1 cellular context compared by ENCODE assay signal in the genomic region with DNA sequence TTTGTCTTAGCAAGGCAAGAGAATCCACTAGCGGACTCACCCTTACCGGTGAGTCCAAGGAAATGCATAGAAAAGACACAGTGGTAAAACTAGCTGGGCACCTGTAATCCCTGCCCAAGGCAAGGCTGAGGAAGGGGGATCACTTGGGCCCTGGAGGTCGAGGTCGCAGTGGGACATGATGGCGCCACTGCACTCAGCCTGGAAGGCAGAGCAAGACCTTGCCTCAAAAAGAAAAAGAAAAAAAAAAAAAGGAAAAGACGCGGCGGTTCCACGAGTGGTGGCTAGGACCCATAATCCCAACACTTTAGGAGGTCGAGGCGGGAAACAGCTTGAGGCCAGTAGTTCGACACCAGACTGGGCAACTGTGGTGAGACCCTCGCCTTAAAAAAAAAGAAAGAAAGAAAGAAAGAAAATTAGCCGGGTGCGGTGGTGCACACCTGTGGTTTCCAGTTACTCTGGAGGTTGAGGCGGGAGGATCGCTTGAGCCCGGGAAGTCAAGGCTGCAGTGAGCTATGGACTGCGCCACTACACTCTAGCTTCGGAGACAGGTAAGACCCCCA.
TF ChIP-seq lines count a peak whose summit lies in the region.

No MANE protein-coding gene starts in this region.

TF ChIP-seq in GM23338, 12 proteins besides CTCF, POLR2A, EP300 and RAD21 (continued from another document):
- TF ChIP-seq, protein P1, sequence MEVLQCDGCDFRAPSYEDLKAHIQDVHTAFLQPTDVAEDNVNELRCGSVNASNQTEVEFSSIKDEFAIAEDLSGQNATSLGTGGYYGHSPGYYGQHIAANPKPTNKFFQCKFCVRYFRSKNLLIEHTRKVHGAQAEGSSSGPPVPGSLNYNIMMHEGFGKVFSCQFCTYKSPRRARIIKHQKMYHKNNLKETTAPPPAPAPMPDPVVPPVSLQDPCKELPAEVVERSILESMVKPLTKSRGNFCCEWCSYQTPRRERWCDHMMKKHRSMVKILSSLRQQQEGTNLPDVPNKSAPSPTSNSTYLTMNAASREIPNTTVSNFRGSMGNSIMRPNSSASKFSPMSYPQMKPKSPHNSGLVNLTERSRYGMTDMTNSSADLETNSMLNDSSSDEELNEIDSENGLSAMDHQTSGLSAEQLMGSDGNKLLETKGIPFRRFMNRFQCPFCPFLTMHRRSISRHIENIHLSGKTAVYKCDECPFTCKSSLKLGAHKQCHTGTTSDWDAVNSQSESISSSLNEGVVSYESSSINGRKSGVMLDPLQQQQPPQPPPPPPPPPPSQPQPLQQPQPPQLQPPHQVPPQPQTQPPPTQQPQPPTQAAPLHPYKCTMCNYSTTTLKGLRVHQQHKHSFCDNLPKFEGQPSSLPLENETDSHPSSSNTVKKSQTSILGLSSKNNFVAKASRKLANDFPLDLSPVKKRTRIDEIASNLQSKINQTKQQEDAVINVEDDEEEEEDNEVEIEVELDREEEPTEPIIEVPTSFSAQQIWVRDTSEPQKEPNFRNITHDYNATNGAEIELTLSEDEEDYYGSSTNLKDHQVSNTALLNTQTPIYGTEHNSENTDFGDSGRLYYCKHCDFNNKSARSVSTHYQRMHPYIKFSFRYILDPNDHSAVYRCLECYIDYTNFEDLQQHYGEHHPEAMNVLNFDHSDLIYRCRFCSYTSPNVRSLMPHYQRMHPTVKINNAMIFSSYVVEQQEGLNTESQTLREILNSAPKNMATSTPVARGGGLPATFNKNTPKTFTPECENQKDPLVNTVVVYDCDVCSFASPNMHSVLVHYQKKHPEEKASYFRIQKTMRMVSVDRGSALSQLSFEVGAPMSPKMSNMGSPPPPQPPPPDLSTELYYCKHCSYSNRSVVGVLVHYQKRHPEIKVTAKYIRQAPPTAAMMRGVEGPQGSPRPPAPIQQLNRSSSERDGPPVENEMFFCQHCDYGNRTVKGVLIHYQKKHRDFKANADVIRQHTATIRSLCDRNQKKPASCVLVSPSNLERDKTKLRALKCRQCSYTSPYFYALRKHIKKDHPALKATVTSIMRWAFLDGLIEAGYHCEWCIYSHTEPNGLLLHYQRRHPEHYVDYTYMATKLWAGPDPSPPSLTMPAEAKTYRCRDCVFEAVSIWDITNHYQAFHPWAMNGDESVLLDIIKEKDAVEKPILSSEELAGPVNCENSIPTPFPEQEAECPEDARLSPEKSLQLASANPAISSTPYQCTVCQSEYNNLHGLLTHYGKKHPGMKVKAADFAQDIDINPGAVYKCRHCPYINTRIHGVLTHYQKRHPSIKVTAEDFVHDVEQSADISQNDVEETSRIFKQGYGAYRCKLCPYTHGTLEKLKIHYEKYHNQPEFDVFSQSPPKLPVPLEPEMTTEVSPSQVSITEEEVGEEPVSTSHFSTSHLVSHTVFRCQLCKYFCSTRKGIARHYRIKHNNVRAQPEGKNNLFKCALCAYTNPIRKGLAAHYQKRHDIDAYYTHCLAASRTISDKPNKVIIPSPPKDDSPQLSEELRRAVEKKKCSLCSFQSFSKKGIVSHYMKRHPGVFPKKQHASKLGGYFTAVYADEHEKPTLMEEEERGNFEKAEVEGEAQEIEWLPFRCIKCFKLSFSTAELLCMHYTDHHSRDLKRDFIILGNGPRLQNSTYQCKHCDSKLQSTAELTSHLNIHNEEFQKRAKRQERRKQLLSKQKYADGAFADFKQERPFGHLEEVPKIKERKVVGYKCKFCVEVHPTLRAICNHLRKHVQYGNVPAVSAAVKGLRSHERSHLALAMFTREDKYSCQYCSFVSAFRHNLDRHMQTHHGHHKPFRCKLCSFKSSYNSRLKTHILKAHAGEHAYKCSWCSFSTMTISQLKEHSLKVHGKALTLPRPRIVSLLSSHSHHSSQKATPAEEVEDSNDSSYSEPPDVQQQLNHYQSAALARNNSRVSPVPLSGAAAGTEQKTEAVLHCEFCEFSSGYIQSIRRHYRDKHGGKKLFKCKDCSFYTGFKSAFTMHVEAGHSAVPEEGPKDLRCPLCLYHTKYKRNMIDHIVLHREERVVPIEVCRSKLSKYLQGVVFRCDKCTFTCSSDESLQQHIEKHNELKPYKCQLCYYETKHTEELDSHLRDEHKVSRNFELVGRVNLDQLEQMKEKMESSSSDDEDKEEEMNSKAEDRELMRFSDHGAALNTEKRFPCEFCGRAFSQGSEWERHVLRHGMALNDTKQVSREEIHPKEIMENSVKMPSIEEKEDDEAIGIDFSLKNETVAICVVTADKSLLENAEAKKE (CRISPR knock-in tag; IDR thresholded peaks at IDR 0.05) = no peak
- TF ChIP-seq ZNF331 (CRISPR knock-in tag; IDR thresholded peaks at IDR 0.05; ENCODE audit: low read depth) (no peak), ZNF114 (CRISPR knock-in tag; IDR thresholded peaks at IDR 0.05) (no peak)
- TF ChIP-seq, protein P2, sequence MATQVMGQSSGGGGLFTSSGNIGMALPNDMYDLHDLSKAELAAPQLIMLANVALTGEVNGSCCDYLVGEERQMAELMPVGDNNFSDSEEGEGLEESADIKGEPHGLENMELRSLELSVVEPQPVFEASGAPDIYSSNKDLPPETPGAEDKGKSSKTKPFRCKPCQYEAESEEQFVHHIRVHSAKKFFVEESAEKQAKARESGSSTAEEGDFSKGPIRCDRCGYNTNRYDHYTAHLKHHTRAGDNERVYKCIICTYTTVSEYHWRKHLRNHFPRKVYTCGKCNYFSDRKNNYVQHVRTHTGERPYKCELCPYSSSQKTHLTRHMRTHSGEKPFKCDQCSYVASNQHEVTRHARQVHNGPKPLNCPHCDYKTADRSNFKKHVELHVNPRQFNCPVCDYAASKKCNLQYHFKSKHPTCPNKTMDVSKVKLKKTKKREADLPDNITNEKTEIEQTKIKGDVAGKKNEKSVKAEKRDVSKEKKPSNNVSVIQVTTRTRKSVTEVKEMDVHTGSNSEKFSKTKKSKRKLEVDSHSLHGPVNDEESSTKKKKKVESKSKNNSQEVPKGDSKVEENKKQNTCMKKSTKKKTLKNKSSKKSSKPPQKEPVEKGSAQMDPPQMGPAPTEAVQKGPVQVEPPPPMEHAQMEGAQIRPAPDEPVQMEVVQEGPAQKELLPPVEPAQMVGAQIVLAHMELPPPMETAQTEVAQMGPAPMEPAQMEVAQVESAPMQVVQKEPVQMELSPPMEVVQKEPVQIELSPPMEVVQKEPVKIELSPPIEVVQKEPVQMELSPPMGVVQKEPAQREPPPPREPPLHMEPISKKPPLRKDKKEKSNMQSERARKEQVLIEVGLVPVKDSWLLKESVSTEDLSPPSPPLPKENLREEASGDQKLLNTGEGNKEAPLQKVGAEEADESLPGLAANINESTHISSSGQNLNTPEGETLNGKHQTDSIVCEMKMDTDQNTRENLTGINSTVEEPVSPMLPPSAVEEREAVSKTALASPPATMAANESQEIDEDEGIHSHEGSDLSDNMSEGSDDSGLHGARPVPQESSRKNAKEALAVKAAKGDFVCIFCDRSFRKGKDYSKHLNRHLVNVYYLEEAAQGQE (IDR thresholded peaks at IDR 0.05; ENCODE audit: unreplicated experiment) = no peak
- TF ChIP-seq, protein P3, sequence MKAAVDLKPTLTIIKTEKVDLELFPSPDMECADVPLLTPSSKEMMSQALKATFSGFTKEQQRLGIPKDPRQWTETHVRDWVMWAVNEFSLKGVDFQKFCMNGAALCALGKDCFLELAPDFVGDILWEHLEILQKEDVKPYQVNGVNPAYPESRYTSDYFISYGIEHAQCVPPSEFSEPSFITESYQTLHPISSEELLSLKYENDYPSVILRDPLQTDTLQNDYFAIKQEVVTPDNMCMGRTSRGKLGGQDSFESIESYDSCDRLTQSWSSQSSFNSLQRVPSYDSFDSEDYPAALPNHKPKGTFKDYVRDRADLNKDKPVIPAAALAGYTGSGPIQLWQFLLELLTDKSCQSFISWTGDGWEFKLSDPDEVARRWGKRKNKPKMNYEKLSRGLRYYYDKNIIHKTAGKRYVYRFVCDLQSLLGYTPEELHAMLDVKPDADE (IDR thresholded peaks at IDR 0.05) = no peak
